8 cellular contexts compared by ENCODE assay signal in the genomic region with DNA sequence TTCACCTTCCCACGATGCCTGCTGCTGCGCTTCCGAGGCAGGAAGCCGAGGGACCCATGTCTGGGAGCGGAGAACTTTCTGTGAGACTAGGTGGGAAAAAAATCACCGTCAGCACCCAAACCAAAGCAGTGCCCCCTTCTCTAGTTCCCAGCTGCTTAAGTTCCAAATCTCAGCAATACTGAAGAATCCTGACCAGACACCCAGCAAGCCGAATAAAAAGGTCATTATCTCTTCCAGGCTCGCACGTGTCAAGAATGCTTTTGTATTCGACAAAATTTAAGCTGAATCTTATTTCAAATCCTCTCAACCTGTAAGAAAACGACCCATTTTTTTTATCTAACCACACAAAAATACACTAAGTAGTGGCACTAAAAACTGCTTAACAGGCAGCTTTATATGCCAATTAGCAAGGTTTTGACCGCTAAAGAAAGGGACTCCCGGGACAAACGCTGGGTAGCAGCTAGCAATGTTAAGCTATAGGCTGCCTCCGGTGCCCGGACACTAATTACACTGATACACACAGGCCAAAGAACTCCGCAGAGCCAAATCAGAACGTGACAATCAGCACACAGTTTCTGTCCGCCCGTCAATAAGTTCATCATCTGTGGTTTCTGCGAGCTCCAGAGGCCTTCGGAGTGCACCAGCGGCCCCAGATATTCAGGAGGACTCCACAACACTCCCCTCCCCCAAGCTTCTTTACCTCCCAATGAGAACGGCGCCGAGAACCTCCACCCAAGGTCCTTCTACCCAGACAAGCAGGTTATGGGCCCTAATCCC. TPM values are rescaled to one million over a fixed set of nuclear protein-coding genes. Genes with fewer than 3 reads are reported as not detected.
A peak's percentile ranks its signal among the peaks of the same experiment; 100 is the strongest.
DNase-seq lines count a peak whose midpoint lies in the region; ATAC-seq and TF ChIP-seq lines count a peak whose summit lies in the region.

No MANE protein-coding gene starts in this region.

- no peaks in the 10 kb centered on the region for H3K9me3 ChIP-seq in ascending aorta

- TF ChIP-seq CTCF in ascending aorta (IDR thresholded peaks at IDR 0.05), result no peak

- H3K4me3 Mint-ChIP-seq in immature natural killer cell, result peak overlapping the region; percentile 94 to 100 (median 99)

- H3K27me3 ChIP-seq in ascending aorta, result no peaks in the 10 kb centered on the region

- peak overlapping the region; percentile 93 to 96 for H3K27ac ChIP-seq in ascending aorta

- peaks cover 41 to 42% of the 10 kb centered on the region in 2 donors for H3K36me3 ChIP-seq in ascending aorta

- DNase-seq in NOMO-1 treated with DMSO at 0.1 percent for 48 hours (lab: John Stamatoyannopoulos, UW; ENCODE audit: unreplicated experiment) (peak; percentile 53), NOMO-1 treated with dmso at 0.1 percent for 144 hours (lab: John Stamatoyannopoulos, UW; ENCODE audit: unreplicated experiment) (no peak), LoVo (ENCODE audit: low spot score) (peak; percentile 47), ascending aorta (ENCODE audit: low spot score in 2 of 2) (no peak), immature natural killer cell (no peak), COR-L47 (lab: John Stamatoyannopoulos, UW) (no peak)
- peak; percentile 66 for DNase-seq in stimulated activated CD8-positive, alpha-beta memory T cell treated with anti-CD3 and anti-CD28 coated beads, Interleukin-4, amount 100 ng/mL, for 48 hours

- H3K4me3 ChIP-seq in ascending aorta, result peak overlapping the region; percentile 83 to 92

- no peak for ATAC-seq in HG02759 (IDR thresholded peaks at IDR 0.05; ENCODE audit: unreplicated experiment)

- peaks cover 13 to 42% (median 16%) of the 10 kb centered on the region in 3 donors for H3K36me3 Mint-ChIP-seq in immature natural killer cell

- peaks cover 11 to 34% of the 10 kb centered on the region in 2 donors for H3K4me1 ChIP-seq in ascending aorta

- no peaks in the 10 kb centered on the region for H3K9me3 Mint-ChIP-seq in immature natural killer cell

- H3K27ac Mint-ChIP-seq in immature natural killer cell, result peak overlapping the region; percentile 92 to 98 (median 97)

- peaks cover 55 to 68% of the 10 kb centered on the region in 2 donors for H3K4me1 Mint-ChIP-seq in immature natural killer cell

- intact Hi-C loops in ascending aorta (cut with DNase I), result loop anchor here (1.0 to 10.0 kb wide), 6 partner anchors 79 to 534 kb away; partner anchors contain the start of genes ATF4, CBX6, CBX7 and TAB1

- peaks cover 20 to 21% (median 21%) of the 10 kb centered on the region in 3 donors for H3K27me3 Mint-ChIP-seq in immature natural killer cell (ENCODE audit: low read depth in 3 of 3)

RNA-seq across cellular contexts. Expression of gene RPL3, which starts 0.7 kb away (rescaled TPM):
- total RNA-seq in ascending aorta, result 1,479 TPM
- 1,000 to 10,000 TPM; 1,935 to 2,618 (median 1,953) TPM for polyA plus RNA-seq in immature natural killer cell

RNA-seq across cellular contexts. Expression of gene SYNGR1, which starts 31.1 kb away (rescaled TPM):
- 2.2 TPM for total RNA-seq in ascending aorta
- polyA plus RNA-seq in immature natural killer cell, result 10 to 100 TPM; 24.5 to 49.5 (median 27.0) TPM

Comparison
In these comparisons a context has a peak if more than half of its experiments do, and no peak if none do; other contexts are left out.
1. DNase-seq: peak in NOMO-1 treated with DMSO at 0.1 percent for 48 hours (single experiment), LoVo (single experiment) and stimulated activated CD8-positive, alpha-beta memory T cell treated with anti-CD3 and anti-CD28 coated beads, Interleukin-4, amount 100 ng/mL, for 48 hours (single experiment); none in NOMO-1 treated with dmso at 0.1 percent for 144 hours (single experiment), ascending aorta (0 of 2), immature natural killer cell (0 of 3) and COR-L47 (single experiment).